ENCODE assay signal across 1 cellular context in the genomic region with DNA sequence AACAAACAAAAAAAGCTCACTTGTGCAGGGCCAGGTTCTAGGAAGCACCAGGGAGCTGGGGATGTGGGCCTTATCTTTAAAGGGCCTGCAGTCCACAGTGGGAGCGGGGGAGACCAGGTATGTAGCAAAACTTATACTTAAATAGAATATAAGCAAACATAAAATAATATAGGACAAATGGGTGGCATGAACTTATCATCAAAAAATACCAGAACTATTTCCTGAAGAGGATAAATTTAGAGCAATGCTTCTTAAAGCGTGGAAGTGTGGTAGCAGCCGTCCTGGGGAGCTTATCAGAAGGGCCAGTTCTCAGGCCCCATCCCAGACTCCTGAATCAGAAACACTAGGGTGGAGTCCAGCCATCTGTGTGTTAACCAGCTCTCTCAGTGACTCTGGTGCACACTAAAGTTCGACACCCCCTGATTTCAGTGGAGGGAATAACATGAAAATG.
TF ChIP-seq lines count a peak whose summit lies in the region.

No MANE protein-coding gene starts in this region.

TF ChIP-seq in K562, 482 proteins besides CTCF, POLR2A, EP300 and RAD21 (continued from another document and continues in another):
- TF ChIP-seq KLF16 (IDR thresholded peaks at IDR 0.05): 0 out of 2 replicates have a peak, but pooled peaks have one; percentile 25
- no peak for TF ChIP-seq ETS2 (tag; IDR thresholded peaks at IDR 0.05; ENCODE audit: borderline replicate concordance, poor library complexity, severe bottlenecking)
- TF ChIP-seq, protein P1, sequence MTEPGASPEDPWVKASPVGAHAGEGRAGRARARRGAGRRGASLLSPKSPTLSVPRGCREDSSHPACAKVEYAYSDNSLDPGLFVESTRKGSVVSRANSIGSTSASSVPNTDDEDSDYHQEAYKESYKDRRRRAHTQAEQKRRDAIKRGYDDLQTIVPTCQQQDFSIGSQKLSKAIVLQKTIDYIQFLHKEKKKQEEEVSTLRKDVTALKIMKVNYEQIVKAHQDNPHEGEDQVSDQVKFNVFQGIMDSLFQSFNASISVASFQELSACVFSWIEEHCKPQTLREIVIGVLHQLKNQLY (CRISPR knock-in tag; conservative IDR thresholded peaks at IDR 0.05): no peak
- TF ChIP-seq REST (CRISPR knock-in tag; IDR thresholded peaks at IDR 0.05; ENCODE audit: low read depth): no peak
- no peak for TF ChIP-seq TCF7L2 (IDR thresholded peaks at IDR 0.05; ENCODE audit: low read depth, low read length)
- peak; percentile 35 for TF ChIP-seq RBM25 (IDR thresholded peaks at IDR 0.05; ENCODE audit: low read depth, low read length, severe bottlenecking)
- peak in 1 of 2 experiments; percentile 61; a peak in 2 of 4 replicates for TF ChIP-seq RCOR1 (IDR thresholded peaks at IDR 0.05; ENCODE audit: borderline replicate concordance in 1 of 2, low read depth in 2 of 2, low read length in 2 of 2)
- no peak for TF ChIP-seq SREBF2 (CRISPR knock-in tag; IDR thresholded peaks at IDR 0.05)
- no peak for TF ChIP-seq HMGN3 (IDR thresholded peaks at IDR 0.05; ENCODE audit: borderline replicate concordance, extremely low read depth, insufficient read length, low read depth, low read length)
- no peak for TF ChIP-seq CREB1 (IDR thresholded peaks at IDR 0.05)
- no peak for TF ChIP-seq CREB1 (CRISPR knock-in tag; IDR thresholded peaks at IDR 0.05)
- TF ChIP-seq ZZZ3 (IDR thresholded peaks at IDR 0.05): no peak
- TF ChIP-seq MAZ (CRISPR knock-in tag; conservative IDR thresholded peaks at IDR 0.05 in 1 of 2, IDR thresholded peaks at IDR 0.05 in 1 of 2): peak in 1 of 2 experiments; percentile 48; a peak in 1 of 4 replicates
- no peak for TF ChIP-seq FOXJ3 (CRISPR knock-in tag; IDR thresholded peaks at IDR 0.05)
- no peak for TF ChIP-seq FOXP1 (CRISPR knock-in tag; IDR thresholded peaks at IDR 0.05)
- TF ChIP-seq, protein P2, sequence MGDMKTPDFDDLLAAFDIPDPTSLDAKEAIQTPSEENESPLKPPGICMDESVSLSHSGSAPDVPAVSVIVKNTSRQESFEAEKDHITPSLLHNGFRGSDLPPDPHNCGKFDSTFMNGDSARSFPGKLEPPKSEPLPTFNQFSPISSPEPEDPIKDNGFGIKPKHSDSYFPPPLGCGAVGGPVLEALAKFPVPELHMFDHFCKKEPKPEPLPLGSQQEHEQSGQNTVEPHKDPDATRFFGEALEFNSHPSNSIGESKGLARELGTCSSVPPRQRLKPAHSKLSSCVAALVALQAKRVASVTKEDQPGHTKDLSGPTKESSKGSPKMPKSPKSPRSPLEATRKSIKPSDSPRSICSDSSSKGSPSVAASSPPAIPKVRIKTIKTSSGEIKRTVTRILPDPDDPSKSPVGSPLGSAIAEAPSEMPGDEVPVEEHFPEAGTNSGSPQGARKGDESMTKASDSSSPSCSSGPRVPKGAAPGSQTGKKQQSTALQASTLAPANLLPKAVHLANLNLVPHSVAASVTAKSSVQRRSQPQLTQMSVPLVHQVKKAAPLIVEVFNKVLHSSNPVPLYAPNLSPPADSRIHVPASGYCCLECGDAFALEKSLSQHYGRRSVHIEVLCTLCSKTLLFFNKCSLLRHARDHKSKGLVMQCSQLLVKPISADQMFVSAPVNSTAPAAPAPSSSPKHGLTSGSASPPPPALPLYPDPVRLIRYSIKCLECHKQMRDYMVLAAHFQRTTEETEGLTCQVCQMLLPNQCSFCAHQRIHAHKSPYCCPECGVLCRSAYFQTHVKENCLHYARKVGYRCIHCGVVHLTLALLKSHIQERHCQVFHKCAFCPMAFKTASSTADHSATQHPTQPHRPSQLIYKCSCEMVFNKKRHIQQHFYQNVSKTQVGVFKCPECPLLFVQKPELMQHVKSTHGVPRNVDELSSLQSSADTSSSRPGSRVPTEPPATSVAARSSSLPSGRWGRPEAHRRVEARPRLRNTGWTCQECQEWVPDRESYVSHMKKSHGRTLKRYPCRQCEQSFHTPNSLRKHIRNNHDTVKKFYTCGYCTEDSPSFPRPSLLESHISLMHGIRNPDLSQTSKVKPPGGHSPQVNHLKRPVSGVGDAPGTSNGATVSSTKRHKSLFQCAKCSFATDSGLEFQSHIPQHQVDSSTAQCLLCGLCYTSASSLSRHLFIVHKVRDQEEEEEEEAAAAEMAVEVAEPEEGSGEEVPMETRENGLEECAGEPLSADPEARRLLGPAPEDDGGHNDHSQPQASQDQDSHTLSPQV (IDR thresholded peaks at IDR 0.05): 0 out of 2 replicates have a peak, but pooled peaks have one; percentile 42
- TF ChIP-seq MTA2 (IDR thresholded peaks at IDR 0.05; ENCODE audit: low read depth): 0 out of 2 replicates have a peak, but pooled peaks have one; percentile 16
- TF ChIP-seq SNIP1 (IDR thresholded peaks at IDR 0.05; ENCODE audit: low read depth): no peak
- TF ChIP-seq DPF2 (IDR thresholded peaks at IDR 0.05): peak; percentile 80
- TF ChIP-seq USF1 (CRISPR knock-in tag; IDR thresholded peaks at IDR 0.05): no peak
- peak; percentile 23; the same call in 1 of the 2 replicates for TF ChIP-seq EGR1 (conservative IDR thresholded peaks at IDR 0.05)
- TF ChIP-seq, protein P3, sequence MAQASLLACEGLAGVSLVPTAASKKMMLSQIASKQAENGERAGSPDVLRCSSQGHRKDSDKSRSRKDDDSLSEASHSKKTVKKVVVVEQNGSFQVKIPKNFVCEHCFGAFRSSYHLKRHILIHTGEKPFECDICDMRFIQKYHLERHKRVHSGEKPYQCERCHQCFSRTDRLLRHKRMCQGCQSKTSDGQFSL (CRISPR knock-in tag; IDR thresholded peaks at IDR 0.05): no peak
- TF ChIP-seq, protein P3 (tag; IDR thresholded peaks at IDR 0.05): no peak
- TF ChIP-seq ZBTB8A (IDR thresholded peaks at IDR 0.05; ENCODE audit: partially characterized antibody): no peak
- TF ChIP-seq NELFE (IDR thresholded peaks at IDR 0.05; ENCODE audit: insufficient read depth, insufficient read length): no peak
- TF ChIP-seq ELF2 (CRISPR knock-in tag; IDR thresholded peaks at IDR 0.05): no peak
- no peak for TF ChIP-seq ZBTB7A (IDR thresholded peaks at IDR 0.05; ENCODE audit: borderline replicate concordance, control insufficient read depth, low read depth, low read length)
- TF ChIP-seq, protein P4, sequence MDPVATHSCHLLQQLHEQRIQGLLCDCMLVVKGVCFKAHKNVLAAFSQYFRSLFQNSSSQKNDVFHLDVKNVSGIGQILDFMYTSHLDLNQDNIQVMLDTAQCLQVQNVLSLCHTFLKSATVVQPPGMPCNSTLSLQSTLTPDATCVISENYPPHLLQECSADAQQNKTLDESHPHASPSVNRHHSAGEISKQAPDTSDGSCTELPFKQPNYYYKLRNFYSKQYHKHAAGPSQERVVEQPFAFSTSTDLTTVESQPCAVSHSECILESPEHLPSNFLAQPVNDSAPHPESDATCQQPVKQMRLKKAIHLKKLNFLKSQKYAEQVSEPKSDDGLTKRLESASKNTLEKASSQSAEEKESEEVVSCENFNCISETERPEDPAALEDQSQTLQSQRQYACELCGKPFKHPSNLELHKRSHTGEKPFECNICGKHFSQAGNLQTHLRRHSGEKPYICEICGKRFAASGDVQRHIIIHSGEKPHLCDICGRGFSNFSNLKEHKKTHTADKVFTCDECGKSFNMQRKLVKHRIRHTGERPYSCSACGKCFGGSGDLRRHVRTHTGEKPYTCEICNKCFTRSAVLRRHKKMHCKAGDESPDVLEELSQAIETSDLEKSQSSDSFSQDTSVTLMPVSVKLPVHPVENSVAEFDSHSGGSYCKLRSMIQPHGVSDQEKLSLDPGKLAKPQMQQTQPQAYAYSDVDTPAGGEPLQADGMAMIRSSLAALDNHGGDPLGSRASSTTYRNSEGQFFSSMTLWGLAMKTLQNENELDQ (CRISPR knock-in tag; IDR thresholded peaks at IDR 0.05; ENCODE audit: borderline replicate concordance): no peak
- TF ChIP-seq E2F8 (IDR thresholded peaks at IDR 0.05; ENCODE audit: low read depth, partially characterized antibody): no peak
- peak; percentile 49; the same call in 1 of the 2 replicates for TF ChIP-seq POLR2AphosphoS5 (IDR thresholded peaks at IDR 0.05; ENCODE audit: control insufficient read depth, insufficient read depth, low read depth, low read length)
- no peak for TF ChIP-seq MYC (IDR thresholded peaks at IDR 0.05; ENCODE audit: low read depth, low read length)
- TF ChIP-seq MYC (CRISPR knock-in tag; IDR thresholded peaks at IDR 0.05; ENCODE audit: borderline replicate concordance, low read depth): no peak
- peak; percentile 63 for TF ChIP-seq TCF3 (CRISPR knock-in tag; IDR thresholded peaks at IDR 0.05)
- no peak for TF ChIP-seq NR0B1 (IDR thresholded peaks at IDR 0.05; ENCODE audit: partially characterized antibody)
- no peak for TF ChIP-seq RHOXF2B (CRISPR knock-in tag; conservative IDR thresholded peaks at IDR 0.05)
- no peak for TF ChIP-seq JUND (IDR thresholded peaks at IDR 0.05; ENCODE audit: borderline replicate concordance, low read depth, low read length)
- TF ChIP-seq JUND (tag; IDR thresholded peaks at IDR 0.05; ENCODE audit: borderline replicate concordance, low read depth, low read length): no peak
- TF ChIP-seq ARID1B (IDR thresholded peaks at IDR 0.05): peak; percentile 83
- TF ChIP-seq SRF (CRISPR knock-in tag; IDR thresholded peaks at IDR 0.05): 0 out of 4 replicates have a peak, but pooled peaks of 1 of the 2 experiments have one; percentile 27
- TF ChIP-seq ZNF57 (CRISPR knock-in tag; IDR thresholded peaks at IDR 0.05): no peak
- no peak for TF ChIP-seq RFX1 (IDR thresholded peaks at IDR 0.05)
- TF ChIP-seq ZBTB17 (CRISPR knock-in tag; IDR thresholded peaks at IDR 0.05): no peak
- TF ChIP-seq TAF7 (tag; IDR thresholded peaks at IDR 0.05): no peak
- no peak for TF ChIP-seq RBM34 (IDR thresholded peaks at IDR 0.05; ENCODE audit: borderline replicate concordance, insufficient read depth, low read length)
- no peak for TF ChIP-seq TAF15 (IDR thresholded peaks at IDR 0.05; ENCODE audit: low read depth, low read length)
- TF ChIP-seq, protein P5, sequence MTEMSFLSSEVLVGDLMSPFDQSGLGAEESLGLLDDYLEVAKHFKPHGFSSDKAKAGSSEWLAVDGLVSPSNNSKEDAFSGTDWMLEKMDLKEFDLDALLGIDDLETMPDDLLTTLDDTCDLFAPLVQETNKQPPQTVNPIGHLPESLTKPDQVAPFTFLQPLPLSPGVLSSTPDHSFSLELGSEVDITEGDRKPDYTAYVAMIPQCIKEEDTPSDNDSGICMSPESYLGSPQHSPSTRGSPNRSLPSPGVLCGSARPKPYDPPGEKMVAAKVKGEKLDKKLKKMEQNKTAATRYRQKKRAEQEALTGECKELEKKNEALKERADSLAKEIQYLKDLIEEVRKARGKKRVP (CRISPR knock-in tag; IDR thresholded peaks at IDR 0.05): no peak
- TF ChIP-seq DMBX1 (CRISPR knock-in tag; IDR thresholded peaks at IDR 0.05; ENCODE audit: borderline replicate concordance): peak; percentile 17; the same call in 1 of the 2 replicates
- peak; percentile 67 for TF ChIP-seq NCOR1 (IDR thresholded peaks at IDR 0.05)
